14 cellular contexts compared by ENCODE assay signal in the genomic region with DNA sequence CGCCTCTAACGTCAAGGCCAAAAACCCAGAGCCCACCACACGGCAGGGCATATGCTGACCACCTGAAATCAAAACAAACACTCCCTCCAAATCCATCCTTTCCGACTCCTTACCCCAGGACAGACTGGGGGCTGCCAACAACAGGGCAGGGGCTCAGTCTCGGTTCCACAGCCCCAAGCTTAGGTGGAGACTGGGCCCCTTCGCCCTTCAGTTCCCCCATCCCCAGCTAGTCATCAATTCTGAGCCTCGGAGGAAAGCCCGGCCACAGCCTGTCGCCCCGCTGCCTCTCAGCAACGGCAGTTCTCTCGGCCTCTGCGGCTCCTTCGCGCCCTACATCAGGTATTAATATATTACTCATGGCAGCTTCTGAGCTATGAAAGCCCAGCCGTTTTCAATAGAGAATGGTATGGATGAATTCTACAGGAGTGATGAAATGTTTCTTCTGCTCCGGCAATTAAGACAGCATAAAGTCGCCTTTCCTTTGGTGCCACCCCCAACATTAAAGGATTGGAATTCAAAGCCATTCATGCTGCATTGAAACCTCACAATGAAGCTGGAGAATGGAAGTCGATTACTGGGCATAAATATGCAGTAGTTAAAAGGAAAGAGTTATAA. TPM values are rescaled to one million over a fixed set of nuclear protein-coding genes. Genes with fewer than 3 reads are reported as not detected.
DNase-seq lines count a peak whose midpoint lies in the region; ATAC-seq, FAIRE-seq and TF ChIP-seq lines count a peak whose summit lies in the region.
"Had no signal": no experiment of that assay in that cellular context is flagged by ENCODE, and none has a peak within 500 bp of the region (broad histone marks: within the 10 kb centered on the region; RNA-seq: fewer than 3 reads in every experiment).

No MANE protein-coding gene starts in this region.

- H3K9me3 ChIP-seq in left ventricle myocardium inferior (replicated peaks) (no peaks in the 10 kb centered on the region), heart left ventricle (no peaks in the 10 kb centered on the region), astrocyte (ENCODE audit: insufficient read depth, low read depth, low read length) (no peaks in the 10 kb centered on the region), muscle layer of colon (ENCODE audit: low read length) (no peaks in the 10 kb centered on the region), transverse colon (no peaks in the 10 kb centered on the region)
- H3K9me3 ChIP-seq: colonic mucosa had no signal

- TF ChIP-seq CTCF in left ventricle myocardium inferior (IDR thresholded peaks at IDR 0.05; ENCODE audit: borderline replicate concordance) (no peak), heart left ventricle (IDR thresholded peaks at IDR 0.05) (no peak), astrocyte (IDR thresholded peaks at IDR 0.05; ENCODE audit: insufficient read depth, low read depth, low read length) (no peak), transverse colon (IDR thresholded peaks at IDR 0.05) (no peak)

- no peak for ATAC-seq in heart left ventricle
- ATAC-seq: HepG2; stimulated activated effector memory CD8-positive, alpha-beta T cell treated with anti-CD3 and anti-CD28 coated beads, Interleukin-12 subunit alpha, Interleukin-12 subunit beta, amount 100 ng/mL, for 72 hours had no signal

- H3K4me1 Mint-ChIP-seq in astrocyte (ENCODE audit: low read depth, unreplicated experiment), result peaks cover 11% of the 10 kb centered on the region

- TF ChIP-seq POLR2A in heart left ventricle (IDR thresholded peaks at IDR 0.05) (no peak), transverse colon (IDR thresholded peaks at IDR 0.05) (no peak), GM12891 (IDR thresholded peaks at IDR 0.05; ENCODE audit: low read depth, low read length) (no peak)

- peaks cover 63% of the 10 kb centered on the region for H3K79me2 ChIP-seq in astrocyte (ENCODE audit: insufficient read depth, low read length)

- H3K36me3 ChIP-seq in left ventricle myocardium inferior, result no peaks in the 10 kb centered on the region
- no peaks in the 10 kb centered on the region for H3K36me3 ChIP-seq in heart left ventricle
- no peaks in the 10 kb centered on the region for H3K36me3 ChIP-seq in astrocyte (ENCODE audit: insufficient read depth, low read length)
- no peaks in the 10 kb centered on the region for H3K36me3 ChIP-seq in muscle layer of colon (ENCODE audit: insufficient read depth, low read length)
- no peaks in the 10 kb centered on the region for H3K36me3 ChIP-seq in transverse colon
- H3K36me3 ChIP-seq: colonic mucosa had no signal

- peaks cover 82% of the 10 kb centered on the region for H3K4me1 ChIP-seq in left ventricle myocardium inferior
- peaks cover 5 to 74% (median 47%) of the 10 kb centered on the region in 12 donors for H3K4me1 ChIP-seq in heart left ventricle
- peaks cover 15% of the 10 kb centered on the region for H3K4me1 ChIP-seq in astrocyte (ENCODE audit: insufficient read depth, low read length)
- peaks cover 67% of the 10 kb centered on the region for H3K4me1 ChIP-seq in muscle layer of colon (ENCODE audit: insufficient read depth, low read length)
- H3K4me1 ChIP-seq in transverse colon, result peaks cover 9 to 45% (median 26%) of the 10 kb centered on the region in 4 donors

- DNase-seq in left ventricle myocardium inferior (no peak), heart left ventricle (no peak), astrocyte (ENCODE audit: low read depth) (no peak), transverse colon (no peak), GM12891 (ENCODE audit: insufficient read length, low spot score) (no peak), NCI-H2107 (lab: John Stamatoyannopoulos, UW) (no peak), amygdala (lab: John Stamatoyannopoulos, UW) (no peak)
- DNase-seq: colonic mucosa, foreskin melanocyte, NCI-H146 had no signal

- H3K9ac ChIP-seq in astrocyte (ENCODE audit: low read length), result no peak overlapping the region
- H3K9ac ChIP-seq in muscle layer of colon (ENCODE audit: low read length), result peak overlapping the region; percentile 63

- no peak overlapping the region for H2AFZ ChIP-seq in astrocyte (ENCODE audit: low read depth, low read length)

- no peak overlapping the region for H3K27ac Mint-ChIP-seq in astrocyte (ENCODE audit: unreplicated experiment)
- H3K27ac Mint-ChIP-seq: stimulated activated effector memory CD8-positive, alpha-beta T cell treated with anti-CD3 and anti-CD28 coated beads, Interleukin-12 subunit alpha, Interleukin-12 subunit beta, amount 100 ng/mL, for 72 hours had no signal

- H3K27me3 ChIP-seq in left ventricle myocardium inferior (ENCODE audit: low read depth) (no peaks in the 10 kb centered on the region), heart left ventricle (no peaks in the 10 kb centered on the region), astrocyte (ENCODE audit: insufficient read depth, low read length) (no peaks in the 10 kb centered on the region), muscle layer of colon (ENCODE audit: control insufficient read depth in 1 of 2, insufficient read depth in 2 of 2, low read length in 2 of 2) (no peaks in the 10 kb centered on the region), transverse colon (no peaks in the 10 kb centered on the region)
- H3K27me3 ChIP-seq: colonic mucosa had no signal

- peak overlapping the region; percentile 100 for H3K27ac ChIP-seq in left ventricle myocardium inferior (replicated peaks)
- H3K27ac ChIP-seq in heart left ventricle, result peak overlapping the region in 6 of 12 donors; percentile 4 to 100 (median 72)
- H3K27ac ChIP-seq in astrocyte (ENCODE audit: low read depth, low read length), result no peak overlapping the region
- peak overlapping the region; percentile 91 for H3K27ac ChIP-seq in muscle layer of colon (ENCODE audit: low read depth, low read length)
- H3K27ac ChIP-seq in transverse colon, result peak overlapping the region; percentile 77 to 96 (median 86)
- H3K27ac ChIP-seq: colonic mucosa had no signal

- H3K9me3 Mint-ChIP-seq in astrocyte (ENCODE audit: unreplicated experiment), result no peaks in the 10 kb centered on the region
- H3K9me3 Mint-ChIP-seq: stimulated activated effector memory CD8-positive, alpha-beta T cell treated with anti-CD3 and anti-CD28 coated beads, Interleukin-12 subunit alpha, Interleukin-12 subunit beta, amount 100 ng/mL, for 72 hours had no signal

- peak overlapping the region; percentile 93 for H3K4me2 ChIP-seq in astrocyte (ENCODE audit: low read length)

- H3K4me3 Mint-ChIP-seq in astrocyte (ENCODE audit: unreplicated experiment), result no peak overlapping the region

- 89 to 94% (median 91%) methylated on average over 19 of the region's 19 CpGs for WGBS in heart left ventricle, 4 donors
- WGBS in transverse colon (ENCODE audit: low coverage in 1 of 2), 2 donors, result 93% methylated on average over 19 of the region's 19 CpGs; no CpG with 5 or more reads in 1 of the 2 donors

- H4K20me1 ChIP-seq in astrocyte (ENCODE audit: insufficient read depth, low read length), result peaks cover 53% of the 10 kb centered on the region

- FAIRE-seq in astrocyte (lab: Jason Lieb, UNC) (no peak), GM12891 (lab: Jason Lieb, UNC) (no peak)
- FAIRE-seq: GM18507, HepG2 had no signal

- no peaks in the 10 kb centered on the region for H3K36me3 Mint-ChIP-seq in astrocyte (ENCODE audit: low read depth, unreplicated experiment)

- TF ChIP-seq EP300 in transverse colon (IDR thresholded peaks at IDR 0.05; ENCODE audit: low read depth), result no peak

- no peak overlapping the region for H3K4me3 ChIP-seq in left ventricle myocardium inferior
- no peak overlapping the region for H3K4me3 ChIP-seq in heart left ventricle
- H3K4me3 ChIP-seq in astrocyte (ENCODE audit: insufficient read depth, low read depth, low read length), result no peak overlapping the region
- no peak overlapping the region for H3K4me3 ChIP-seq in muscle layer of colon (ENCODE audit: low read depth in 1 of 2, low read length in 2 of 2)
- no peak overlapping the region for H3K4me3 ChIP-seq in transverse colon
- H3K4me3 ChIP-seq: colonic mucosa had no signal

- in situ Hi-C loops in transverse colon (cut with MboI; ENCODE audit: low pct_ligation_motif_present in 1 of 4, low pct_unique_long_range_greater_than_20kb in 1 of 4, low sequenced_read_pairs in 3 of 4), result no loop called here

- no peaks in the 10 kb centered on the region for H3K27me3 Mint-ChIP-seq in astrocyte (ENCODE audit: low read depth, unreplicated experiment)

- intact Hi-C loops in left ventricle myocardium inferior (cut with micrococcal nuclease), result loop anchor here (10.0 kb wide), 1 partner anchor 73 kb away; no protein-coding TSS in a partner anchor
- intact Hi-C loops in heart left ventricle (cut with DNase I), result loop anchor here in 8 of 10 donors (5.0 to 10.0 kb wide), 11 partner anchors 66 to 253 kb away; no protein-coding TSS in a partner anchor
- intact Hi-C loops in transverse colon (cut with DNase I; ENCODE audit: low total_unique reads), result loop anchor here (5.0 to 10.0 kb wide), 2 partner anchors 46 to 173 kb away; no protein-coding TSS in a partner anchor

TF ChIP-seq in GM12891, 5 proteins besides CTCF, POLR2A, EP300 and RAD21:
- TF ChIP-seq PAX5 (IDR thresholded peaks at IDR 0.05; ENCODE audit: insufficient read depth, low read length, severe bottlenecking) (no peak), POLR2AphosphoS5 (IDR thresholded peaks at IDR 0.05; ENCODE audit: low read depth, low read length) (no peak), TAF1 (IDR thresholded peaks at IDR 0.05; ENCODE audit: low read depth, low read length) (no peak), SPI1 (IDR thresholded peaks at IDR 0.05; ENCODE audit: low read depth, low read length) (no peak), POU2F2 (IDR thresholded peaks at IDR 0.05; ENCODE audit: low read depth, low read length) (no peak)

RNA-seq across cellular contexts. Expression of a gene that starts 2.9 kb away (rescaled TPM):
- total RNA-seq in left ventricle myocardium inferior, result 23.9 TPM
- total RNA-seq in heart left ventricle, result 10 to 100 TPM; 16.7 to 37.6 (median 27.7) TPM
- 10 to 100 TPM; 13.9 to 15.2 TPM for polyA plus RNA-seq in heart left ventricle
- 11.8 and 12.4 TPM in 2 replicates for total RNA-seq in astrocyte
- total RNA-seq in transverse colon, result 100 to 1,000 TPM in 2 of 4 donors, 10 to 100 TPM in 2; 33.9 to 192 (median 112) TPM
- 4.0 TPM for polyA plus RNA-seq in GM12891 (2012; ENCODE audit: low read depth, missing spikeins)
